25 cellular contexts compared by ENCODE assay signal in genomic region chr13:113745059-113745458, GRCh38. TPM values are rescaled to one million over a fixed set of nuclear protein-coding genes. Genes with fewer than 3 reads are reported as not detected.
"Had no signal": no experiment of that assay in that cellular context is flagged by ENCODE, and none has a peak within 500 bp of the region (broad histone marks: within the 10 kb centered on the region; RNA-seq: fewer than 3 reads in every experiment).

No MANE protein-coding gene starts in this region.

- H3K27ac Mint-ChIP-seq: immature natural killer cell; mesothelial cell of epicardium; natural killer cell; nephron progenitor cell; stimulated activated memory B cell treated with anti-CD40 and anti-IgM and Interleukin-4, amounts not matched to agents 10 μg/mL and 1 μg/mL and 100 μg/mL, for 72 hours; stimulated activated naive CD8-positive, alpha-beta T cell treated with anti-CD3 and anti-CD28 coated beads, Interleukin-15, amount 100 ng/mL, for 72 hours had no signal

- H3K27me3 ChIP-seq: ovary, uterus had no signal

- H3K4me1 Mint-ChIP-seq: mesothelial cell of epicardium had no signal

- H3K27ac ChIP-seq: left ventricle myocardium inferior, ovary, prostate gland, sigmoid colon, tibial nerve, uterus had no signal

- H3K4me3 Mint-ChIP-seq: mesothelial cell of epicardium; naive B cell; nephron progenitor cell; stimulated activated memory B cell treated with anti-CD40 and anti-IgM and Interleukin-4, amounts not matched to agents 10 μg/mL and 1 μg/mL and 100 μg/mL, for 72 hours; stimulated activated naive CD8-positive, alpha-beta T cell treated with anti-CD3 and anti-CD28 coated beads, Interleukin-15, amount 100 ng/mL, for 72 hours; type B pancreatic cell had no signal

- H3K36me3 ChIP-seq: left ventricle myocardium inferior, ovary, prostate gland, sigmoid colon, tibial nerve, uterus had no signal

- H3K27me3 Mint-ChIP-seq: type B pancreatic cell had no signal

- DNase-seq: hypothalamus; immature natural killer cell; left ventricle myocardium inferior; mesendoderm; naive B cell; natural killer cell; nephron progenitor cell; ovary; retina; right cardiac atrium; sigmoid colon; stimulated activated CD4-positive, alpha-beta T cell treated with anti-CD3 and anti-CD28 coated beads, Interleukin-1b, Interleukin-23, amount 100 ng/mL, for 48 hours; stimulated activated CD4-positive, alpha-beta T cell treated with anti-CD3 and anti-CD28 coated beads, Interleukin-2, amount 100 ng/mL, for 48 hours; stimulated activated CD4-positive, alpha-beta T cell treated with anti-CD3 and anti-CD28 coated beads, Interleukin-4, amount 100 ng/mL, for 4 hours; stimulated activated CD8-positive, alpha-beta memory T cell treated with anti-CD3 and anti-CD28 coated beads, Interleukin-4, amount 100 ng/mL, for 48 hours; stimulated activated naive CD4-positive, alpha-beta T cell treated with Interleukin-2 at 50 U/mL for 16 hours; stimulated activated naive CD8-positive, alpha-beta T cell treated with anti-CD3 and anti-CD28 coated beads, Interleukin-15, amount 100 ng/mL, for 72 hours; substantia nigra; uterus had no signal

- H3K36me3 Mint-ChIP-seq: mesothelial cell of epicardium; naive B cell; natural killer cell; stimulated activated memory B cell treated with anti-CD40 and anti-IgM and Interleukin-4, amounts not matched to agents 10 μg/mL and 1 μg/mL and 100 μg/mL, for 72 hours; type B pancreatic cell had no signal

- H3K4me3 ChIP-seq: left ventricle myocardium inferior, lung, ovary, prostate gland, sigmoid colon, tibial nerve, uterus had no signal

- H3K9me3 ChIP-seq: left ventricle myocardium inferior, ovary, prostate gland, sigmoid colon, tibial nerve, uterus had no signal

- H3K4me1 ChIP-seq: prostate gland, uterus had no signal

- H3K9me3 Mint-ChIP-seq: immature natural killer cell; mesothelial cell of epicardium; natural killer cell; nephron progenitor cell; stimulated activated memory B cell treated with anti-CD40 and anti-IgM and Interleukin-4, amounts not matched to agents 10 μg/mL and 1 μg/mL and 100 μg/mL, for 72 hours; stimulated activated naive CD8-positive, alpha-beta T cell treated with anti-CD3 and anti-CD28 coated beads, Interleukin-15, amount 100 ng/mL, for 72 hours; type B pancreatic cell had no signal

- ATAC-seq: natural killer cell; right cardiac atrium; stimulated activated memory B cell treated with anti-CD40 and anti-IgM and Interleukin-4, amounts not matched to agents 10 μg/mL and 1 μg/mL and 100 μg/mL, for 72 hours; stimulated activated naive CD8-positive, alpha-beta T cell treated with anti-CD3 and anti-CD28 coated beads, Interleukin-15, amount 100 ng/mL, for 72 hours had no signal

RNA-seq across cellular contexts. Expression of gene TMEM255B, which starts 14.0 kb away (rescaled TPM):
- polyA plus RNA-seq: immature natural killer cell had no signal
